In the genomic region with DNA sequence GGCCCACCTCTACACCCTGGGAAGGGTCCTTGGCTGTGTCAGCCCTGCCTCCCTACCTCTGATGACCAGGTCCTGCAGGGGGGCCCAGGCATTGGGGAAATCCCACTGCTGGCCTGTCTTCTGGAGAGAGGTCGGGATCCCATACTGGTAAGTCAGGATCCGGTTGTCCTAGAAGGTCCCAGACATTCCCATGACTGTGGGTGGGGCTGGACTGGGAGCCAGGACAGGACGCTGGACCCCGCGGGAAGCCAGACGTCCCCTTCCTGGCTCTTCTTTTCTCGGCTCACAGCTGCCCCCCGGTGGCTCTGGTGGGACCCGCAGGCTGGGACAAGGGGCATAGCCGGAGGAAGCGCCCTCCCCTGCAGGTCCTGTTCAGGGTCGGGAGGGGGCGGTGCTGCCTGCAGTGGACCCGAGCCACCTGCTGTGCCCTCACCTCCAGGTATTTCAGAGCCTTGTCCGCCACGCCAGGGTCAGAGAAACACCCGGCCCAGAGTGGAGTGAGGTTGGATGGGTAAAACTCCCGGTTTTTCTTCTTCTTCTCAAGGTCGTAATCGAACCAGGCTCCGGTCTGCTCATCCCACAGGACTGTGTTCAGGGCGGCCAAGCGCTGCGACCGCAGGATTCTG, we compare ENCODE assay signal across 8 cellular contexts. TPM values are rescaled to one million over a fixed set of nuclear protein-coding genes. Genes with fewer than 3 reads are reported as not detected.
DNase-seq lines count a peak whose midpoint lies in the region; ATAC-seq and TF ChIP-seq lines count a peak whose summit lies in the region.

No MANE protein-coding gene starts in this region.

- CTCF ChIA-PET in AG04449 (lab: Yijun Ruan, JAX) = interaction anchor here (0.6 to 8.6 kb wide), 20 partner anchors 8 to 296 kb away, joined by 3 to 75 read pairs (median 10); partner anchors contain the start of genes PHLDB1, TREH and UPK2

- peak overlapping the region; percentile 22 to 51 for H3K27ac Mint-ChIP-seq in effector memory CD8-positive, alpha-beta T cell
- H3K27ac Mint-ChIP-seq in memory B cell = no peak overlapping the region

- H3K9me3 Mint-ChIP-seq in effector memory CD8-positive, alpha-beta T cell = no peaks in the 10 kb centered on the region
- no peaks in the 10 kb centered on the region for H3K9me3 Mint-ChIP-seq in memory B cell

- DNase-seq in AG04449 (ENCODE audit: low read depth, low spot score) = no peak
- peak; percentile 94 for DNase-seq in HT-29 (ENCODE audit: low spot score)
- peak; percentile 70 for DNase-seq in NK-92 treated with Interleukin-12 subunit alpha and Interleukin-12 subunit beta, amount 100 ng/mL, for 24 hours (lab: John Stamatoyannopoulos, UW)
- peak; percentile 65 to 78 for DNase-seq in activated CD8-positive, alpha-beta memory T cell treated with anti-CD3 and anti-CD28 coated beads for 4 hours (ENCODE audit: low read depth in 2 of 2)
- DNase-seq in effector memory CD8-positive, alpha-beta T cell = peak; percentile 88 to 94 (median 91)
- peak; percentile 81 to 93 for DNase-seq in memory B cell (ENCODE audit: low spot score in 2 of 2)
- DNase-seq in stimulated activated CD8-positive, alpha-beta memory T cell treated with anti-CD3 and anti-CD28 coated beads, Interleukin-12 subunit alpha, Interleukin-12 subunit beta, amount 100 ng/mL, for 4 hours (ENCODE audit: low read depth) = peak; percentile 63

- peak overlapping the region in 1 of 2 donors; percentile 37 for H3K4me3 Mint-ChIP-seq in effector memory CD8-positive, alpha-beta T cell
- no peak overlapping the region for H3K4me3 Mint-ChIP-seq in memory B cell

- H3K4me3 ChIP-seq in AG04449 (ENCODE audit: low read depth, low read length) = no peak overlapping the region

- H3K4me1 Mint-ChIP-seq in effector memory CD8-positive, alpha-beta T cell (ENCODE audit: low read depth in 2 of 2) = peaks cover 3 to 10% of the 10 kb centered on the region in 2 donors
- peaks cover 3% of the 10 kb centered on the region for H3K4me1 Mint-ChIP-seq in memory B cell

- peaks cover 0 to 12% of the 10 kb centered on the region in 2 donors for H3K27me3 Mint-ChIP-seq in effector memory CD8-positive, alpha-beta T cell
- H3K27me3 Mint-ChIP-seq in memory B cell = peaks cover 6% of the 10 kb centered on the region

- POLR2A ChIA-PET in AG04449 (lab: Yijun Ruan, JAX) = no interaction called here

- ATAC-seq in GM18907 (IDR thresholded peaks at IDR 0.05; ENCODE audit: unreplicated experiment) (peak; percentile 74), memory B cell (ENCODE audit: low read depth) (peak; percentile 99)
- peak; percentile 100 for ATAC-seq in effector memory CD8-positive, alpha-beta T cell (replicated peaks)

- peak; percentile 98 for TF ChIP-seq CTCF in AG04449 (IDR thresholded peaks at IDR 0.05; ENCODE audit: insufficient read depth, low read length, missing control alignments)

- H3K36me3 Mint-ChIP-seq in effector memory CD8-positive, alpha-beta T cell (ENCODE audit: insufficient read depth) = no peaks in the 10 kb centered on the region
- no peaks in the 10 kb centered on the region for H3K36me3 Mint-ChIP-seq in memory B cell

RNA-seq across cellular contexts. Expression of gene TREH, which starts 20.0 kb away (rescaled TPM):
- total RNA-seq in HT-29 (2014; rRNA removed; shearing (Covaris generic)) = 0.05 TPM in 1 of 2 replicates, not detected in the other

RNA-seq across cellular contexts. Expression of gene PHLDB1, which starts 52.0 kb away (rescaled TPM):
- 207 and 215 TPM in 2 replicates for total RNA-seq in HT-29 (2014; rRNA removed; shearing (Covaris generic))
